ENCODE assay signal across 9 cellular contexts in genomic region chr15:45645026-45645980, GRCh38. TPM values are rescaled to one million over a fixed set of nuclear protein-coding genes. Genes with fewer than 3 reads are reported as not detected.
DNase-seq lines count a peak whose midpoint lies in the region; ATAC-seq and TF ChIP-seq lines count a peak whose summit lies in the region.
"Had no signal": no experiment of that assay in that cellular context is flagged by ENCODE, and none has a peak within 500 bp of the region (broad histone marks: within the 10 kb centered on the region; RNA-seq: fewer than 3 reads in every experiment).

No MANE protein-coding gene starts in this region.

- H3K4me3 ChIP-seq in ascending aorta = peak overlapping the region in 1 of 2 donors; percentile 7
- H3K4me3 ChIP-seq in lower lobe of right lung = no peak overlapping the region

- H3K36me3 ChIP-seq in ascending aorta = no peaks in the 10 kb centered on the region
- no peaks in the 10 kb centered on the region for H3K36me3 ChIP-seq in lower lobe of right lung

- peak; percentile 82 for DNase-seq in natural killer cell treated with Interleukin-12 subunit alpha and Interleukin-12 subunit beta and Interleukin-15 and Interleukin-18, amount 100 ng/mL, for 72 hours (ENCODE audit: low spot score)
- DNase-seq in natural killer cell (no peak), ascending aorta (ENCODE audit: low spot score in 2 of 2) (no peak), lower lobe of right lung (no peak), NCI-H69 (lab: John Stamatoyannopoulos, UW) (no peak), retina (no peak)
- DNase-seq in effector memory CD8-positive, alpha-beta T cell = no peak
- DNase-seq: DMS53 had no signal

- peak overlapping the region; percentile 81 for H3K4me3 Mint-ChIP-seq in natural killer cell treated with Interleukin-12 subunit alpha and Interleukin-12 subunit beta and Interleukin-15 and Interleukin-18, amount 100 ng/mL, for 72 hours
- no peak overlapping the region for H3K4me3 Mint-ChIP-seq in natural killer cell
- peak overlapping the region in 1 of 2 donors; percentile 50 for H3K4me3 Mint-ChIP-seq in effector memory CD8-positive, alpha-beta T cell

- H3K27me3 ChIP-seq in ascending aorta (no peaks in the 10 kb centered on the region), lower lobe of right lung (ENCODE audit: low read depth) (no peaks in the 10 kb centered on the region)

- H3K4me1 ChIP-seq in ascending aorta (peaks cover 8 to 55% of the 10 kb centered on the region in 2 donors), lower lobe of right lung (peaks cover 93% of the 10 kb centered on the region)

- H3K9me3 ChIP-seq in ascending aorta (no peaks in the 10 kb centered on the region), lower lobe of right lung (no peaks in the 10 kb centered on the region)

- H3K27me3 Mint-ChIP-seq in natural killer cell treated with Interleukin-12 subunit alpha and Interleukin-12 subunit beta and Interleukin-15 and Interleukin-18, amount 100 ng/mL, for 72 hours = no peaks in the 10 kb centered on the region
- no peaks in the 10 kb centered on the region for H3K27me3 Mint-ChIP-seq in natural killer cell (ENCODE audit: low read depth in 2 of 2)
- no peaks in the 10 kb centered on the region for H3K27me3 Mint-ChIP-seq in effector memory CD8-positive, alpha-beta T cell

- H3K9me3 Mint-ChIP-seq in natural killer cell treated with Interleukin-12 subunit alpha and Interleukin-12 subunit beta and Interleukin-15 and Interleukin-18, amount 100 ng/mL, for 72 hours = peaks cover 2% of the 10 kb centered on the region
- H3K9me3 Mint-ChIP-seq in natural killer cell = peaks cover 0 to 2% of the 10 kb centered on the region in 2 donors
- no peaks in the 10 kb centered on the region for H3K9me3 Mint-ChIP-seq in effector memory CD8-positive, alpha-beta T cell

- intact Hi-C loops in natural killer cell (cut with micrococcal nuclease) (no loop called here), ascending aorta (cut with DNase I) (no loop called here), lower lobe of right lung (cut with DNase I) (no loop called here)

- H3K27ac ChIP-seq in ascending aorta (peak overlapping the region; percentile 48 to 60), lower lobe of right lung (peak overlapping the region; percentile 73)

- peaks cover 64 to 74% of the 10 kb centered on the region in 2 donors for H3K4me1 Mint-ChIP-seq in natural killer cell treated with Interleukin-12 subunit alpha and Interleukin-12 subunit beta and Interleukin-15 and Interleukin-18, amount 100 ng/mL, for 72 hours (ENCODE audit: low read depth in 2 of 2)
- H3K4me1 Mint-ChIP-seq in natural killer cell = peaks cover 48% of the 10 kb centered on the region in 2 donors
- peaks cover 48 to 66% of the 10 kb centered on the region in 2 donors for H3K4me1 Mint-ChIP-seq in effector memory CD8-positive, alpha-beta T cell (ENCODE audit: low read depth in 2 of 2)

- H3K27ac Mint-ChIP-seq in natural killer cell treated with Interleukin-12 subunit alpha and Interleukin-12 subunit beta and Interleukin-15 and Interleukin-18, amount 100 ng/mL, for 72 hours = peak overlapping the region; percentile 86 to 88
- H3K27ac Mint-ChIP-seq in natural killer cell = peak overlapping the region in 1 of 2 donors; percentile 30
- peak overlapping the region in 1 of 2 donors; percentile 74 for H3K27ac Mint-ChIP-seq in effector memory CD8-positive, alpha-beta T cell

- peak; percentile 75 to 86 for ATAC-seq in natural killer cell treated with Interleukin-12 subunit alpha and Interleukin-12 subunit beta and Interleukin-15 and Interleukin-18, amount 100 ng/mL, for 72 hours
- ATAC-seq in natural killer cell = no peak
- ATAC-seq in lower lobe of right lung = peak; percentile 60 to 68
- ATAC-seq in GM19397 (IDR thresholded peaks at IDR 0.05; ENCODE audit: unreplicated experiment) = no peak
- ATAC-seq in effector memory CD8-positive, alpha-beta T cell (replicated peaks) = no peak

- H3K36me3 Mint-ChIP-seq in natural killer cell treated with Interleukin-12 subunit alpha and Interleukin-12 subunit beta and Interleukin-15 and Interleukin-18, amount 100 ng/mL, for 72 hours = peaks cover 11% of the 10 kb centered on the region
- H3K36me3 Mint-ChIP-seq in natural killer cell = no peaks in the 10 kb centered on the region
- peaks cover 4% of the 10 kb centered on the region for H3K36me3 Mint-ChIP-seq in effector memory CD8-positive, alpha-beta T cell (ENCODE audit: insufficient read depth)

- TF ChIP-seq CTCF in natural killer cell (IDR thresholded peaks at IDR 0.05) (no peak), ascending aorta (IDR thresholded peaks at IDR 0.05) (no peak), lower lobe of right lung (IDR thresholded peaks at IDR 0.05) (no peak)

RNA-seq across cellular contexts. Expression of gene SQOR, which starts 10.5 kb away (rescaled TPM):
- 100 to 1,000 TPM in 1 of 2 donors, 10 to 100 TPM in 1; 91.2 to 193 TPM for total RNA-seq in natural killer cell treated with Interleukin-12 subunit alpha and Interleukin-12 subunit beta and Interleukin-15 and Interleukin-18, amount 100 ng/mL, for 72 hours
- total RNA-seq in natural killer cell (10 to 100 TPM; 22.8 to 36.5 (median 29.9) TPM), ascending aorta (61.4 TPM), lower lobe of right lung (97.1 TPM)

RNA-seq across cellular contexts. Expression of gene BLOC1S6, which starts 58.1 kb away (rescaled TPM):
- total RNA-seq in natural killer cell treated with Interleukin-12 subunit alpha and Interleukin-12 subunit beta and Interleukin-15 and Interleukin-18, amount 100 ng/mL, for 72 hours = 10 to 100 TPM; 45.6 to 50.5 TPM
- total RNA-seq in natural killer cell (10 to 100 TPM; 63.4 to 81.3 (median 65.6) TPM), ascending aorta (15.4 TPM), lower lobe of right lung (41.0 TPM)

Comparison
In these comparisons a context has a peak if more than half of its experiments do, and no peak if none do; other contexts are left out.
1. ATAC-seq: peak in natural killer cell treated with Interleukin-12 subunit alpha and Interleukin-12 subunit beta and Interleukin-15 and Interleukin-18, amount 100 ng/mL, for 72 hours (2 of 2) and lower lobe of right lung (2 of 2); none in natural killer cell (0 of 3), GM19397 (single experiment) and effector memory CD8-positive, alpha-beta T cell (single experiment).